14 cellular contexts compared by ENCODE assay signal in the genomic region with DNA sequence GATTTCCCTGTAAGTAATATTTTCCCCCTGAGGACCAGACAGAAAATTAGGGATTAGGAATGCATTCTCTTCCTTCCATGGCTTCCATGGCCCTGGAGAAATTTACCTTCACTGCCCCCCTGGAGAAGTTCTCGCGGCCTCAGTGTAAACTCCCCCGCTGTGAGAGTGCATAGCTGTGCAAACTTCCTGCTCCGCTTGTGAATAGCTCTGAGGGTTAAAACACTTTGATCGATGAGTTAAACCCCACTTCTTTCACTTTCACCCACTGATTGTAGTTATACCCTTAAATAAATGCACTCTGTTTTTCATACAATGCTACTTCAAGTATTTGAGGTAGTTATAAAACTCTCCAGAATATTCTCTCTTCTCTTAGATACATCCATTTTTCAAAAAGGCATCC.
A peak's percentile ranks its signal among the peaks of the same experiment; 100 is the strongest.
DNase-seq lines count a peak whose midpoint lies in the region; ATAC-seq and TF ChIP-seq lines count a peak whose summit lies in the region.
"Had no signal": no experiment of that assay in that cellular context is flagged by ENCODE, and none has a peak within 500 bp of the region (broad histone marks: within the 10 kb centered on the region; RNA-seq: fewer than 3 reads in every experiment).

No MANE protein-coding gene starts in this region.

- H3K27me3 Mint-ChIP-seq in activated CD4-positive, alpha-beta T cell treated with anti-CD3 and anti-CD28 coated beads for 36 hours = no peaks in the 10 kb centered on the region
- peaks cover 20% of the 10 kb centered on the region for H3K27me3 Mint-ChIP-seq in activated T-helper 2 cell treated with anti-CD3 and anti-CD28 coated beads, Interferon-gamma antibody, Interleukin-2, Interleukin-4, amounts not matched to agents 10 μg/mL and 5 μg/mL and 100 μg/mL, durations not matched to agents 14 hours and 24 hours and 36 hours (ENCODE audit: low read depth)

- no peak overlapping the region for H3K27ac Mint-ChIP-seq in activated CD4-positive, alpha-beta T cell treated with anti-CD3 and anti-CD28 coated beads for 36 hours
- peak overlapping the region; percentile 73 for H3K27ac Mint-ChIP-seq in activated T-helper 2 cell treated with anti-CD3 and anti-CD28 coated beads, Interferon-gamma antibody, Interleukin-2, Interleukin-4, amounts not matched to agents 10 μg/mL and 5 μg/mL and 100 μg/mL, durations not matched to agents 14 hours and 24 hours and 36 hours

- H3K27me3 ChIP-seq in tibial artery = peaks cover 0 to 11% of the 10 kb centered on the region in 2 donors
- H3K27me3 ChIP-seq: SJCRH30, upper lobe of left lung had no signal

- ATAC-seq in activated CD4-positive, alpha-beta T cell treated with anti-CD3 and anti-CD28 coated beads for 36 hours = peak; percentile 79
- peak; percentile 39 for ATAC-seq in GM18861 (IDR thresholded peaks at IDR 0.05; ENCODE audit: unreplicated experiment)
- ATAC-seq in HG02798 (IDR thresholded peaks at IDR 0.05; ENCODE audit: poor library complexity, unreplicated experiment) = peak; percentile 59
- ATAC-seq in HG03039 (IDR thresholded peaks at IDR 0.05; ENCODE audit: unreplicated experiment) = no peak
- ATAC-seq: A549 had no signal

- intact Hi-C loops in activated CD4-positive, alpha-beta T cell treated with anti-CD3 and anti-CD28 coated beads for 36 hours (cut with DNase I, micrococcal nuclease) = no loop called here
- intact Hi-C loops in activated T-helper 2 cell treated with anti-CD3 and anti-CD28 coated beads, Interferon-gamma antibody, Interleukin-2, Interleukin-4, amounts not matched to agents 10 μg/mL and 5 μg/mL and 100 μg/mL, durations not matched to agents 14 hours and 24 hours and 36 hours (cut with micrococcal nuclease) = no loop called here
- intact Hi-C loops in tibial artery (cut with DNase I; ENCODE audit: low total_unique reads) = no loop called here

- no peak overlapping the region for H3K4me3 Mint-ChIP-seq in activated CD4-positive, alpha-beta T cell treated with anti-CD3 and anti-CD28 coated beads for 36 hours
- H3K4me3 Mint-ChIP-seq in activated T-helper 2 cell treated with anti-CD3 and anti-CD28 coated beads, Interferon-gamma antibody, Interleukin-2, Interleukin-4, amounts not matched to agents 10 μg/mL and 5 μg/mL and 100 μg/mL, durations not matched to agents 14 hours and 24 hours and 36 hours (ENCODE audit: low read depth) = peak overlapping the region; percentile 40

- TF ChIP-seq CTCF in tibial artery (IDR thresholded peaks at IDR 0.05) = no peak

- H3K4me1 Mint-ChIP-seq in activated CD4-positive, alpha-beta T cell treated with anti-CD3 and anti-CD28 coated beads for 36 hours = peaks cover 22% of the 10 kb centered on the region
- H3K4me1 Mint-ChIP-seq in activated T-helper 2 cell treated with anti-CD3 and anti-CD28 coated beads, Interferon-gamma antibody, Interleukin-2, Interleukin-4, amounts not matched to agents 10 μg/mL and 5 μg/mL and 100 μg/mL, durations not matched to agents 14 hours and 24 hours and 36 hours (ENCODE audit: low read depth) = peaks cover 23% of the 10 kb centered on the region

- H3K4me1 ChIP-seq in tibial artery = no peaks in the 10 kb centered on the region
- H3K4me1 ChIP-seq: prostate gland, SJCRH30, upper lobe of left lung had no signal

- no peaks in the 10 kb centered on the region for H3K36me3 ChIP-seq in tibial artery
- H3K36me3 ChIP-seq: prostate gland, SJCRH30, upper lobe of left lung had no signal

- H3K9me3 ChIP-seq in tibial artery = no peaks in the 10 kb centered on the region
- H3K9me3 ChIP-seq: A549, prostate gland, SJCRH30, upper lobe of left lung had no signal

- peak; percentile 35 for DNase-seq in activated CD4-positive, alpha-beta T cell treated with anti-CD3 and anti-CD28 coated beads for 36 hours
- no peak for DNase-seq in activated CD4-positive, alpha-beta T cell treated with anti-CD3 and anti-CD28 coated beads for 4 hours
- no peak for DNase-seq in activated T-helper 2 cell treated with anti-CD3 and anti-CD28 coated beads, Interferon-gamma antibody, Interleukin-2, Interleukin-4, amounts not matched to agents 10 μg/mL and 5 μg/mL and 100 μg/mL, durations not matched to agents 14 hours and 24 hours and 36 hours (ENCODE audit: low spot score)
- DNase-seq in stimulated activated CD8-positive, alpha-beta memory T cell treated with anti-CD3 and anti-CD28 coated beads, Interleukin-4, amount 100 ng/mL, for 48 hours = no peak
- DNase-seq in tibial artery = no peak
- DNase-seq: NCI-H187 treated with DMSO at 0.1 percent for 48 hours, SJCRH30, upper lobe of left lung had no signal

- POLR2A ChIA-PET in activated CD4-positive, alpha-beta T cell treated with anti-CD3 and anti-CD28 coated beads for 36 hours (lab: Charles Lee) = no interaction called here

- CTCF ChIA-PET in activated CD4-positive, alpha-beta T cell treated with anti-CD3 and anti-CD28 coated beads for 36 hours (lab: Charles Lee) = interaction anchor here (0.7 to 1.1 kb wide), 3 partner anchors 9 to 180 kb away, joined by 3 read pairs; no protein-coding TSS in a partner anchor

- no peak overlapping the region for H3K27ac ChIP-seq in tibial artery
- H3K27ac ChIP-seq: A549, HL-60, prostate gland, SJCRH30, upper lobe of left lung had no signal

- no peaks in the 10 kb centered on the region for H3K36me3 Mint-ChIP-seq in activated CD4-positive, alpha-beta T cell treated with anti-CD3 and anti-CD28 coated beads for 36 hours (ENCODE audit: low read depth)
- no peaks in the 10 kb centered on the region for H3K36me3 Mint-ChIP-seq in activated T-helper 2 cell treated with anti-CD3 and anti-CD28 coated beads, Interferon-gamma antibody, Interleukin-2, Interleukin-4, amounts not matched to agents 10 μg/mL and 5 μg/mL and 100 μg/mL, durations not matched to agents 14 hours and 24 hours and 36 hours (ENCODE audit: low read depth)

- H3K9me3 Mint-ChIP-seq in activated CD4-positive, alpha-beta T cell treated with anti-CD3 and anti-CD28 coated beads for 36 hours (ENCODE audit: low read depth) = no peaks in the 10 kb centered on the region
- no peaks in the 10 kb centered on the region for H3K9me3 Mint-ChIP-seq in activated T-helper 2 cell treated with anti-CD3 and anti-CD28 coated beads, Interferon-gamma antibody, Interleukin-2, Interleukin-4, amounts not matched to agents 10 μg/mL and 5 μg/mL and 100 μg/mL, durations not matched to agents 14 hours and 24 hours and 36 hours

- H3K4me3 ChIP-seq in tibial artery = no peak overlapping the region
- H3K4me3 ChIP-seq: A549, prostate gland, SJCRH30, upper lobe of left lung had no signal
